In genomic region chr6:100289285-100289684, GRCh38 we compare ENCODE assay signal across 24 cellular contexts.
DNase-seq lines count a peak whose midpoint lies in the region; ATAC-seq, FAIRE-seq and TF ChIP-seq lines count a peak whose summit lies in the region.
"Had no signal": no experiment of that assay in that cellular context is flagged by ENCODE, and none has a peak within 500 bp of the region (broad histone marks: within the 10 kb centered on the region; RNA-seq: fewer than 3 reads in every experiment).

No MANE protein-coding gene starts in this region.

- TF ChIP-seq CTCF in A549 (IDR thresholded peaks at IDR 0.05) = no peak
- TF ChIP-seq CTCF in epithelial cell of esophagus (IDR thresholded peaks at IDR 0.05; ENCODE audit: insufficient read depth, low read depth, low read length, missing control alignments) = no peak

- TF ChIP-seq EP300 in A549 (IDR thresholded peaks at IDR 0.05) = no peak

- peak overlapping the region; percentile 59 for H3K4me2 ChIP-seq in A549
- H3K4me2 ChIP-seq: BLaER1 treated with 17β-estradiol and CSF1 and Interleukin-3, amounts not matched to agents 10 nM and 100 nM; PC-9 had no signal

- DNase-seq in A549 (ENCODE audit: low read depth in 1 of 2, low spot score in 1 of 2) (peak in 1 of 2 experiments; percentile 14), HT1080 (ENCODE audit: low read depth) (peak; percentile 18), RCC 7860 (ENCODE audit: low spot score) (no peak), epithelial cell of esophagus (ENCODE audit: low read depth) (peak; percentile 35), NCI-H82 treated with DMSO at 0.1 percent for 48 hours (lab: John Stamatoyannopoulos, UW; ENCODE audit: unreplicated experiment) (no peak), T-helper 9 cell (no peak)
- DNase-seq: CD4-positive, alpha-beta T cell; GDM1; Kasumi-1; NCI-H1048; NCI-H1694; NCI-H2029 treated with DMSO at 0.1 percent for 48 hours; NCI-H2227 treated with DMSO at 0.1 percent for 48 hours; NCI-H510A; NCI-H748 treated with DMSO at 0.1 percent for 48 hours; NK-92 treated with Interleukin-12 subunit alpha and Interleukin-12 subunit beta, amount 100 ng/mL, for 24 hours; PC-9; Right ventricle myocardium superior; RPMI8226; T-cell had no signal

- H3K27ac ChIP-seq in A549 = no peak overlapping the region
- H3K27ac ChIP-seq: BLaER1 treated with 17β-estradiol and CSF1 and Interleukin-3, amounts not matched to agents 10 nM and 100 nM; PC-9 had no signal

- no peak for TF ChIP-seq RAD21 in A549 (conservative IDR thresholded peaks at IDR 0.05 in 1 of 2, IDR thresholded peaks at IDR 0.05 in 1 of 2)

- WGBS in A549 (ENCODE audit: missing lambda C conversion rate) = 15% methylated on average over 2 of the region's 2 CpGs

- peaks cover 31% of the 10 kb centered on the region for H3K4me1 ChIP-seq in A549
- H3K4me1 ChIP-seq: BLaER1 treated with 17β-estradiol and CSF1 and Interleukin-3, amounts not matched to agents 10 nM and 100 nM had no signal

- H3K4me3 ChIP-seq in A549 (no peak overlapping the region), epithelial cell of esophagus (ENCODE audit: low read length) (no peak overlapping the region)
- H3K4me3 ChIP-seq: BLaER1 treated with 17β-estradiol and CSF1 and Interleukin-3, amounts not matched to agents 10 nM and 100 nM; PC-9 had no signal

- CTCF ChIA-PET in A549 (lab: Yijun Ruan, JAX) = interaction anchor here (1.5 kb wide), 1 partner anchor 172 kb away, joined by 3 read pairs; no protein-coding TSS in a partner anchor

- FAIRE-seq in A549 (lab: Jason Lieb, UNC) = no peak
- peak; percentile 27 for FAIRE-seq in RCC 7860 (lab: Jason Lieb, UNC)
- FAIRE-seq: D721Med, GM12891 had no signal

- H3K9me3 ChIP-seq in A549 = no peaks in the 10 kb centered on the region
- H3K9me3 ChIP-seq: BLaER1 treated with 17β-estradiol and CSF1 and Interleukin-3, amounts not matched to agents 10 nM and 100 nM had no signal

- POLR2A ChIA-PET in A549 (lab: Yijun Ruan, JAX) = no interaction called here

- no peak for TF ChIP-seq POLR2A in A549 (IDR thresholded peaks at IDR 0.05; ENCODE audit: low read length)

- ATAC-seq in A549 (peak in 1 of 2 experiments; percentile 70; a peak in 2 of 6 replicates), GM18520 (IDR thresholded peaks at IDR 0.05; ENCODE audit: unreplicated experiment) (no peak)
- ATAC-seq: T-cell had no signal

TF ChIP-seq in A549, 52 proteins besides CTCF, POLR2A, EP300 and RAD21:
- TF ChIP-seq REST (IDR thresholded peaks at IDR 0.05) (no peak), EHMT2 (IDR thresholded peaks at IDR 0.05; ENCODE audit: low read depth) (no peak), MAFK (IDR thresholded peaks at IDR 0.05; ENCODE audit: partially characterized antibody) (peak; percentile 97)

Comparison
In these comparisons a context has a peak if more than half of its experiments do, and no peak if none do; other contexts are left out.
1. DNase-seq: peak in HT1080 (single experiment) and epithelial cell of esophagus (single experiment); none in RCC 7860 (single experiment), NCI-H82 treated with DMSO at 0.1 percent for 48 hours (single experiment) and T-helper 9 cell (single experiment).